ENCODE assay signal across 8 cellular contexts in the genomic region with DNA sequence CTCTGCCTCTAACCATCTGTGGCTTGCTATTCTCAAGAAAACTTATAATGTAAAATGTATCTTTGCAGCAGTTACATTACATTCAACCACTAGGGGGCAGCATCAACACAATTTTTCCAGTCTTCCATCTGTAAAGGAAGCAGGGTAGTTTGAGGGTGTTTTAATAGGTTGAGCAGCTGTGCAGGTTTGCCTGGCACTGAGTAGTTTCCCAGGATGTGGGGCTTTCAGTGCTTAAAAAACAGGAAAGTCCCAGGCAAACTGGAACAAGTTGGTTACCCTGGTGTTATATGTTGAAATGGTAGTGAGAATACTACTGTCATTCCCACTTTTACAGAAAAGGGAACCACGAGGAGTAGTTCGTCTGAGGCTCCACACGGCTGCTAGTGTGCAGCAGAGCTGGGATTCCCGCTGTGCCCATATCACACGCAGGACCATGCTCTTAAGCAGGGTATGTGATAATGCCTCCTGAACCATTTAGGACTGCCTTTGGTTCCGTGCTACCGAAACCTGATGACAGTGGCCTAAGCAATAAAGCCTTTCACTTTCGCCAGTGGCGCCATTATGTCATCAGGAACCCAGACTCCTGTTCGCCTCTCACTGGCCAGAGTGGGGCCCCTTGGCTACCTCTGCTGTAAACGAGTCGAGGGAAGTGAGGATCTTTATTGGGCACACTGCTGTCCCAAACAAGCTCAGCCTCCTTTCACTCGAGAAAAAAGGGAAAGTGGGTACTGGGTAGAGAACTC.
DNase-seq lines count a peak whose midpoint lies in the region; ATAC-seq, FAIRE-seq and TF ChIP-seq lines count a peak whose summit lies in the region.

No MANE protein-coding gene starts in this region.

- H3K27ac Mint-ChIP-seq in CD4-positive, alpha-beta T cell: no peak overlapping the region
- no peak overlapping the region for H3K27ac Mint-ChIP-seq in activated CD4-positive, alpha-beta T cell treated with anti-CD3 and anti-CD28 coated beads, Interleukin-2, amount 10 ng/mL, durations not matched to agents 7 days and 5 days
- H3K27ac Mint-ChIP-seq in naive thymus-derived CD4-positive, alpha-beta T cell: peak overlapping the region in 5 of 9 donors; percentile 4 to 84 (median 50)

- H3K4me3 ChIP-seq in HL-60 (replicated peaks; ENCODE audit: insufficient read depth, low read length): no peak overlapping the region
- H3K4me3 ChIP-seq in epithelial cell of proximal tubule (ENCODE audit: low read depth, low read length): no peak overlapping the region
- H3K4me3 ChIP-seq in naive thymus-derived CD4-positive, alpha-beta T cell (ENCODE audit: low read length): no peak overlapping the region

- peak; percentile 43 for ATAC-seq in CD4-positive, alpha-beta T cell (ENCODE audit: poor library complexity)
- ATAC-seq in naive thymus-derived CD4-positive, alpha-beta T cell: peak; percentile 77
- no peak for ATAC-seq in GM21786 (IDR thresholded peaks at IDR 0.05; ENCODE audit: unreplicated experiment)

- H3K27me3 ChIP-seq in CD4-positive, alpha-beta T cell (ENCODE audit: control insufficient read depth, insufficient read depth, low read length): no peaks in the 10 kb centered on the region
- no peaks in the 10 kb centered on the region for H3K27me3 ChIP-seq in HL-60 (ENCODE audit: insufficient read depth, poor library complexity, severe bottlenecking)
- H3K27me3 ChIP-seq in naive thymus-derived CD4-positive, alpha-beta T cell (ENCODE audit: control insufficient read depth in 2 of 2, insufficient read depth in 2 of 2, low read length in 2 of 2): no peaks in the 10 kb centered on the region

- H3K27me3 Mint-ChIP-seq in CD4-positive, alpha-beta T cell: no peaks in the 10 kb centered on the region
- peaks cover under 1% of the 10 kb centered on the region for H3K27me3 Mint-ChIP-seq in activated CD4-positive, alpha-beta T cell treated with anti-CD3 and anti-CD28 coated beads, Interleukin-2, amount 10 ng/mL, durations not matched to agents 7 days and 5 days
- H3K27me3 Mint-ChIP-seq in naive thymus-derived CD4-positive, alpha-beta T cell: peaks cover 0 to 5% (median 0%) of the 10 kb centered on the region in 5 donors

- H3K4me1 Mint-ChIP-seq in CD4-positive, alpha-beta T cell (ENCODE audit: low read depth): peaks cover 81% of the 10 kb centered on the region
- peaks cover 61% of the 10 kb centered on the region for H3K4me1 Mint-ChIP-seq in activated CD4-positive, alpha-beta T cell treated with anti-CD3 and anti-CD28 coated beads, Interleukin-2, amount 10 ng/mL, durations not matched to agents 7 days and 5 days
- peaks cover 30 to 90% (median 80%) of the 10 kb centered on the region in 7 donors for H3K4me1 Mint-ChIP-seq in naive thymus-derived CD4-positive, alpha-beta T cell

- H3K36me3 Mint-ChIP-seq in CD4-positive, alpha-beta T cell (ENCODE audit: low read depth): peaks cover 16% of the 10 kb centered on the region
- H3K36me3 Mint-ChIP-seq in activated CD4-positive, alpha-beta T cell treated with anti-CD3 and anti-CD28 coated beads, Interleukin-2, amount 10 ng/mL, durations not matched to agents 7 days and 5 days (ENCODE audit: low read depth): peaks cover 12% of the 10 kb centered on the region
- H3K36me3 Mint-ChIP-seq in naive thymus-derived CD4-positive, alpha-beta T cell: peaks cover 1 to 15% (median 8%) of the 10 kb centered on the region in 5 donors

- peak; percentile 87 for FAIRE-seq in GM19239 (lab: Jason Lieb, UNC)

- H3K9me3 Mint-ChIP-seq in CD4-positive, alpha-beta T cell: no peaks in the 10 kb centered on the region
- H3K9me3 Mint-ChIP-seq in activated CD4-positive, alpha-beta T cell treated with anti-CD3 and anti-CD28 coated beads, Interleukin-2, amount 10 ng/mL, durations not matched to agents 7 days and 5 days: no peaks in the 10 kb centered on the region
- H3K9me3 Mint-ChIP-seq in naive thymus-derived CD4-positive, alpha-beta T cell: peaks cover 0 to 11% (median 2%) of the 10 kb centered on the region in 11 donors

- H3K4me3 Mint-ChIP-seq in CD4-positive, alpha-beta T cell: no peak overlapping the region
- no peak overlapping the region for H3K4me3 Mint-ChIP-seq in activated CD4-positive, alpha-beta T cell treated with anti-CD3 and anti-CD28 coated beads, Interleukin-2, amount 10 ng/mL, durations not matched to agents 7 days and 5 days
- peak overlapping the region in 1 of 10 donors; percentile 3 for H3K4me3 Mint-ChIP-seq in naive thymus-derived CD4-positive, alpha-beta T cell

- CTCF ChIA-PET in CD4-positive, alpha-beta T cell (lab: Charles Lee): interaction anchor here (0.7 to 2.3 kb wide), 11 partner anchors 8 to 157 kb away, joined by 3 to 10 read pairs (median 4); no protein-coding TSS in a partner anchor
- CTCF ChIA-PET in activated CD4-positive, alpha-beta T cell treated with anti-CD3 and anti-CD28 coated beads, Interleukin-2, amount 10 ng/mL, durations not matched to agents 7 days and 5 days (lab: Charles Lee): interaction anchor here (0.8 to 3.3 kb wide), 15 partner anchors 9 to 171 kb away, joined by 3 to 19 read pairs (median 4); a partner anchor contains a TSS
- CTCF ChIA-PET in naive thymus-derived CD4-positive, alpha-beta T cell (lab: Charles Lee): interaction anchor here (0.9 to 11.1 kb wide), 16 partner anchors 9 to 246 kb away, joined by 3 to 161 read pairs (median 4); a partner anchor contains a TSS

- intact Hi-C loops in CD4-positive, alpha-beta T cell (cut with DNase I, micrococcal nuclease): loop anchor here (1.0 to 10.0 kb wide), 4 partner anchors 69 to 254 kb away; a partner anchor contains a TSS
- intact Hi-C loops in naive thymus-derived CD4-positive, alpha-beta T cell (cut with micrococcal nuclease): loop anchor here (1.0 to 10.0 kb wide), 10 partner anchors 8 to 359 kb away; a partner anchor contains a TSS

- no peaks in the 10 kb centered on the region for H3K9me3 ChIP-seq in CD4-positive, alpha-beta T cell (ENCODE audit: control insufficient read depth, low read length)
- no peaks in the 10 kb centered on the region for H3K9me3 ChIP-seq in naive thymus-derived CD4-positive, alpha-beta T cell (ENCODE audit: control insufficient read depth in 2 of 3, low read length in 3 of 3)

- POLR2A ChIA-PET in CD4-positive, alpha-beta T cell (lab: Charles Lee): interaction anchor here (1.4 to 6.4 kb wide), 4 partner anchors 8 to 149 kb away, joined by 4 to 38 read pairs (median 10); a partner anchor contains a TSS
- POLR2A ChIA-PET in activated CD4-positive, alpha-beta T cell treated with anti-CD3 and anti-CD28 coated beads, Interleukin-2, amount 10 ng/mL, durations not matched to agents 7 days and 5 days (lab: Charles Lee): no interaction called here
- POLR2A ChIA-PET in naive thymus-derived CD4-positive, alpha-beta T cell (lab: Charles Lee): interaction anchor here (0.6 to 2.4 kb wide), 15 partner anchors 8 to 149 kb away, joined by 3 to 12 read pairs (median 5); a partner anchor contains a TSS

- no peaks in the 10 kb centered on the region for H3K36me3 ChIP-seq in naive thymus-derived CD4-positive, alpha-beta T cell (ENCODE audit: control insufficient read depth in 2 of 3, insufficient read depth in 3 of 3, low read length in 3 of 3)

- peaks cover 20 to 57% of the 10 kb centered on the region in 2 donors for H3K4me1 ChIP-seq in naive thymus-derived CD4-positive, alpha-beta T cell (ENCODE audit: control insufficient read depth in 2 of 2, insufficient read depth in 2 of 2, low read length in 2 of 2)

- DNase-seq in CD4-positive, alpha-beta T cell: peak in 7 of 10 experiments; percentile 16 to 62 (median 37)
- DNase-seq in GM19239 (ENCODE audit: insufficient read length, low spot score) (no peak), HL-60 (ENCODE audit: low read depth in 1 of 2, low spot score in 1 of 2) (peak; percentile 51 to 75), NCI-H69 (lab: John Stamatoyannopoulos, UW) (peak; percentile 71), epithelial cell of proximal tubule (ENCODE audit: low read depth) (no peak)
- DNase-seq in activated CD4-positive, alpha-beta T cell treated with anti-CD3 and anti-CD28 coated beads, Interleukin-2, amount 10 ng/mL, durations not matched to agents 7 days and 5 days: peak; percentile 86
- peak in 7 of 9 donors; percentile 62 to 84 (median 77) for DNase-seq in naive thymus-derived CD4-positive, alpha-beta T cell

- H3K27ac ChIP-seq in CD4-positive, alpha-beta T cell (ENCODE audit: low read depth, low read length): no peak overlapping the region
- no peak overlapping the region for H3K27ac ChIP-seq in HL-60 (replicated peaks)
- no peak overlapping the region for H3K27ac ChIP-seq in naive thymus-derived CD4-positive, alpha-beta T cell (ENCODE audit: low read depth, low read length)

- peak; percentile 80 for TF ChIP-seq CTCF in CD4-positive, alpha-beta T cell (IDR thresholded peaks at IDR 0.05)
- TF ChIP-seq CTCF in HL-60 (IDR thresholded peaks at IDR 0.05; ENCODE audit: insufficient read depth, low read length) (peak; percentile 62), epithelial cell of proximal tubule (conservative IDR thresholded peaks at IDR 0.05; ENCODE audit: low read depth, low read length) (peak; percentile 74)

Comparison
In these comparisons a context has a peak if more than half of its experiments do, and no peak if none do; other contexts are left out.
1. DNase-seq: peak in CD4-positive, alpha-beta T cell (7 of 10), HL-60 (2 of 2), NCI-H69 (single experiment), activated CD4-positive, alpha-beta T cell treated with anti-CD3 and anti-CD28 coated beads, Interleukin-2, amount 10 ng/mL, durations not matched to agents 7 days and 5 days (single experiment) and naive thymus-derived CD4-positive, alpha-beta T cell (7 of 9); none in GM19239 (single experiment) and epithelial cell of proximal tubule (single experiment).
2. H3K27ac Mint-ChIP-seq: peak in naive thymus-derived CD4-positive, alpha-beta T cell (5 of 9); none in CD4-positive, alpha-beta T cell (single experiment) and activated CD4-positive, alpha-beta T cell treated with anti-CD3 and anti-CD28 coated beads, Interleukin-2, amount 10 ng/mL, durations not matched to agents 7 days and 5 days (single experiment).
3. Peak in every context shown above with its lines, with median percentiles within 50 percentile points of each other: CTCF ChIP-seq.